Comparison of ENCODE assay signal across 8 cellular contexts in the genomic region with DNA sequence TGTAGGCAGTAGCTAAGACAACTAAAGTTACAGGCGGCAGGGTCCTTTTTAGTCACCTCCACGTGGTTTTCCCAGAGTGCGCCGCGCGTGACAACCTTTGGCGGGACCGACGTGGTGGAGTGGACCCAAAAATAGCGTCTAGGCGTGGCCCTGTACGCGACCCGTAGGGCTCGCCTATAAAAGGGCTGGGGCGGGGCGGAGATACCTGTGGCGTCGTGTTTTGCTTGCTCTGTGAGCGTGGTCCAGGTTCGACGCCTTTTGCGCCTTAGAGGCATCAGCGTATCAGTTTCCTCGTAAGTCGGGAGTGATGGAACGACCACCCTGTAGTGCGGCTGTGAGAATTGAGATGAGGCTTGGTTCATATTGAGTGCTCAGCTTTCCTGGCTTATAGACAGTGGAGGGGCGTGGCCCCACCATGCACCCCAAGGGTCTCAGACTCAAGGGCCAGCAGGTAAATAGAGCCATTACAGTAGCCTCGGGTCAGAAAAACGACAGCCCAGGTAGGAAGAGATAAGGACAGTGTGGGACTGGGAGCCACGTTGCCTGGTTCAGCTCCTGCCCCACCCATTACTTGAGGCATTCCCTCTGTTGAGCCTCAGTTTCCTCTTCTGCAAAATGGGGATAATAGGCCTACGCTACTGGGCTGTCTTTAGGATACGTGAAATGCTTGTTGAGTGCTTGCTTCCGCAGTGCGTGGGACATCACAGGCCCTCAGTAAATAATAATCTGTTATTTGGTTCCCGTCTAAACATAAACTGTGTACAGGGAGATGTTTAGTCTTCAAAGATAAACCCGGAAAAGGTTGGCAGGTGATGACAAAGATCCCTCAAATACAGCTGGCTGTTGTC. TPM values are rescaled to one million over a fixed set of nuclear protein-coding genes. Genes with fewer than 3 reads are reported as not detected.
A peak's percentile ranks its signal among the peaks of the same experiment; 100 is the strongest.
DNase-seq lines count a peak whose midpoint lies in the region; ATAC-seq, FAIRE-seq and TF ChIP-seq lines count a peak whose summit lies in the region.

No MANE protein-coding gene starts in this region.

- peak overlapping the region; percentile 99 for H3K27ac Mint-ChIP-seq in activated T-helper 2 cell treated with anti-CD3 and anti-CD28 coated beads, Interferon-gamma antibody, Interleukin-2, Interleukin-4, amounts not matched to agents 10 μg/mL and 5 μg/mL and 100 μg/mL, durations not matched to agents 14 hours and 24 hours and 36 hours
- H3K27ac Mint-ChIP-seq in type B pancreatic cell = peak overlapping the region; percentile 99

- 26 to 35% (median 26%) methylated on average over 38 of the region's 38 CpGs for WGBS in ovary, 3 donors

- no peaks in the 10 kb centered on the region for H3K27me3 ChIP-seq in ovary

- peak overlapping the region; percentile 68 for H3K4me3 ChIP-seq in ovary

- peaks cover 10% of the 10 kb centered on the region for H3K9me3 Mint-ChIP-seq in activated T-helper 2 cell treated with anti-CD3 and anti-CD28 coated beads, Interferon-gamma antibody, Interleukin-2, Interleukin-4, amounts not matched to agents 10 μg/mL and 5 μg/mL and 100 μg/mL, durations not matched to agents 14 hours and 24 hours and 36 hours
- H3K9me3 Mint-ChIP-seq in type B pancreatic cell = peaks cover 10% of the 10 kb centered on the region

- H3K36me3 ChIP-seq in ovary = no peaks in the 10 kb centered on the region

- DNase-seq in GM12891 (ENCODE audit: insufficient read length, low spot score) = peak; percentile 77
- peak; percentile 100 for DNase-seq in OCI-M2 (lab: John Stamatoyannopoulos, UW; ENCODE audit: unreplicated experiment)
- peak; percentile 80 for DNase-seq in activated T-helper 2 cell treated with anti-CD3 and anti-CD28 coated beads, Interferon-gamma antibody, Interleukin-2, Interleukin-4, amounts not matched to agents 10 μg/mL and 5 μg/mL and 100 μg/mL, durations not matched to agents 14 hours and 24 hours and 36 hours (ENCODE audit: low spot score)
- DNase-seq in foreskin melanocyte = peak; percentile 91
- DNase-seq in ovary = peak; percentile 86 to 91 (median 88)
- no peak for DNase-seq in type B pancreatic cell (ENCODE audit: extremely low spot score, unreplicated experiment)
- DNase-seq in cortex of kidney (lab: John Stamatoyannopoulos, UW) = no peak

- no peak for FAIRE-seq in GM12891 (lab: Jason Lieb, UNC)

- peak; percentile 17 for ATAC-seq in HG03439 (IDR thresholded peaks at IDR 0.05; ENCODE audit: unreplicated experiment)

- TF ChIP-seq POLR2A in GM12891 (IDR thresholded peaks at IDR 0.05; ENCODE audit: low read depth, low read length) (no peak), ovary (IDR thresholded peaks at IDR 0.05) (no peak)

- peaks cover 4% of the 10 kb centered on the region for H3K4me1 ChIP-seq in ovary (ENCODE audit: insufficient read depth)

- TF ChIP-seq CTCF in ovary (IDR thresholded peaks at IDR 0.05) = no peak
- no peak for TF ChIP-seq CTCF in type B pancreatic cell (conservative IDR thresholded peaks at IDR 0.05)

- peak overlapping the region; percentile 92 for H3K4me3 Mint-ChIP-seq in activated T-helper 2 cell treated with anti-CD3 and anti-CD28 coated beads, Interferon-gamma antibody, Interleukin-2, Interleukin-4, amounts not matched to agents 10 μg/mL and 5 μg/mL and 100 μg/mL, durations not matched to agents 14 hours and 24 hours and 36 hours (ENCODE audit: low read depth)
- H3K4me3 Mint-ChIP-seq in type B pancreatic cell = peak overlapping the region; percentile 98

- intact Hi-C loops in activated T-helper 2 cell treated with anti-CD3 and anti-CD28 coated beads, Interferon-gamma antibody, Interleukin-2, Interleukin-4, amounts not matched to agents 10 μg/mL and 5 μg/mL and 100 μg/mL, durations not matched to agents 14 hours and 24 hours and 36 hours (cut with micrococcal nuclease) = loop anchor here (1.0 to 5.0 kb wide), 4 partner anchors 35 to 184 kb away; a partner anchor contains a TSS
- intact Hi-C loops in ovary (cut with DNase I) = no loop called here

- peaks cover 24% of the 10 kb centered on the region for H3K36me3 Mint-ChIP-seq in activated T-helper 2 cell treated with anti-CD3 and anti-CD28 coated beads, Interferon-gamma antibody, Interleukin-2, Interleukin-4, amounts not matched to agents 10 μg/mL and 5 μg/mL and 100 μg/mL, durations not matched to agents 14 hours and 24 hours and 36 hours (ENCODE audit: low read depth)
- peaks cover 10% of the 10 kb centered on the region for H3K36me3 Mint-ChIP-seq in type B pancreatic cell

- H3K27ac ChIP-seq in ovary = peak overlapping the region; percentile 73 to 98

- no peaks in the 10 kb centered on the region for H3K27me3 Mint-ChIP-seq in activated T-helper 2 cell treated with anti-CD3 and anti-CD28 coated beads, Interferon-gamma antibody, Interleukin-2, Interleukin-4, amounts not matched to agents 10 μg/mL and 5 μg/mL and 100 μg/mL, durations not matched to agents 14 hours and 24 hours and 36 hours (ENCODE audit: low read depth)
- no peaks in the 10 kb centered on the region for H3K27me3 Mint-ChIP-seq in type B pancreatic cell

- TF ChIP-seq EP300 in ovary (IDR thresholded peaks at IDR 0.05) = no peak

- peaks cover 10% of the 10 kb centered on the region for H3K4me1 Mint-ChIP-seq in activated T-helper 2 cell treated with anti-CD3 and anti-CD28 coated beads, Interferon-gamma antibody, Interleukin-2, Interleukin-4, amounts not matched to agents 10 μg/mL and 5 μg/mL and 100 μg/mL, durations not matched to agents 14 hours and 24 hours and 36 hours (ENCODE audit: low read depth)
- peaks cover 13% of the 10 kb centered on the region for H3K4me1 Mint-ChIP-seq in type B pancreatic cell (ENCODE audit: unreplicated experiment)

- H3K9me3 ChIP-seq in ovary = no peaks in the 10 kb centered on the region

TF ChIP-seq in GM12891, 5 proteins besides CTCF, POLR2A, EP300 and RAD21:
- no peak for TF ChIP-seq TAF1 (IDR thresholded peaks at IDR 0.05; ENCODE audit: low read depth, low read length)
- TF ChIP-seq POLR2AphosphoS5 (IDR thresholded peaks at IDR 0.05; ENCODE audit: low read depth, low read length) = no peak
- no peak for TF ChIP-seq POU2F2 (IDR thresholded peaks at IDR 0.05; ENCODE audit: low read depth, low read length)
- TF ChIP-seq SPI1 (IDR thresholded peaks at IDR 0.05; ENCODE audit: low read depth, low read length) = no peak
- no peak for TF ChIP-seq PAX5 (IDR thresholded peaks at IDR 0.05; ENCODE audit: insufficient read depth, low read length, severe bottlenecking)

RNA-seq across cellular contexts. Expression of a gene that starts 0.7 kb away (rescaled TPM):
- polyA plus RNA-seq in GM12891 (2012; ENCODE audit: low read depth, missing spikeins) = 12.4 TPM
- total RNA-seq in activated T-helper 2 cell treated with anti-CD3 and anti-CD28 coated beads, Interferon-gamma antibody, Interleukin-2, Interleukin-4, amounts not matched to agents 10 μg/mL and 5 μg/mL and 100 μg/mL, durations not matched to agents 14 hours and 24 hours and 36 hours = 16.7 and 17.9 TPM in 2 replicates
- total RNA-seq in ovary (10 to 100 TPM; 24.5 to 53.8 (median 29.1) TPM), type B pancreatic cell (ENCODE audit: low replicate concordance) (23.0 and 30.9 TPM in 2 replicates)
- polyA plus RNA-seq in ovary = 10 to 100 TPM in 1 of 2 donors, 1 to 10 TPM in 1; 9.3 to 49.6 TPM

RNA-seq across cellular contexts. Expression of a gene that starts 11.5 kb away (rescaled TPM):
- 5.8 TPM for polyA plus RNA-seq in GM12891 (2012; ENCODE audit: low read depth, missing spikeins)
- total RNA-seq in activated T-helper 2 cell treated with anti-CD3 and anti-CD28 coated beads, Interferon-gamma antibody, Interleukin-2, Interleukin-4, amounts not matched to agents 10 μg/mL and 5 μg/mL and 100 μg/mL, durations not matched to agents 14 hours and 24 hours and 36 hours = 3.9 and 4.3 TPM in 2 replicates
- total RNA-seq in ovary (1 to 10 TPM in 4 of 7 donors, under 1 TPM in 3; 0.52 to 4.1 (median 1.3) TPM), type B pancreatic cell (ENCODE audit: low replicate concordance) (0.45 and 1.1 TPM in 2 replicates)
- 1 to 10 TPM in 1 of 2 donors, under 1 TPM in 1; 0.65 to 1.0 TPM for polyA plus RNA-seq in ovary

RNA-seq across cellular contexts. Expression of a gene that starts 34.7 kb away (rescaled TPM):
- polyA plus RNA-seq in GM12891 (2012; ENCODE audit: low read depth, missing spikeins) = 55.0 TPM
- 87.5 and 89.3 TPM in 2 replicates for total RNA-seq in activated T-helper 2 cell treated with anti-CD3 and anti-CD28 coated beads, Interferon-gamma antibody, Interleukin-2, Interleukin-4, amounts not matched to agents 10 μg/mL and 5 μg/mL and 100 μg/mL, durations not matched to agents 14 hours and 24 hours and 36 hours
- total RNA-seq in ovary (10 to 100 TPM; 10.1 to 42.1 (median 39.8) TPM), type B pancreatic cell (ENCODE audit: low replicate concordance) (81.9 and 104 TPM in 2 replicates)
- polyA plus RNA-seq in ovary = 10 to 100 TPM; 14.7 to 26.6 TPM

Comparison
In these comparisons a context has a peak if more than half of its experiments do, and no peak if none do; other contexts are left out.
1. DNase-seq: peak in GM12891 (single experiment), OCI-M2 (single experiment), activated T-helper 2 cell treated with anti-CD3 and anti-CD28 coated beads, Interferon-gamma antibody, Interleukin-2, Interleukin-4, amounts not matched to agents 10 μg/mL and 5 μg/mL and 100 μg/mL, durations not matched to agents 14 hours and 24 hours and 36 hours (single experiment), foreskin melanocyte (single experiment) and ovary (5 of 5); none in type B pancreatic cell (single experiment) and cortex of kidney (single experiment).